ENCODE assay signal across 15 cellular contexts in the genomic region with DNA sequence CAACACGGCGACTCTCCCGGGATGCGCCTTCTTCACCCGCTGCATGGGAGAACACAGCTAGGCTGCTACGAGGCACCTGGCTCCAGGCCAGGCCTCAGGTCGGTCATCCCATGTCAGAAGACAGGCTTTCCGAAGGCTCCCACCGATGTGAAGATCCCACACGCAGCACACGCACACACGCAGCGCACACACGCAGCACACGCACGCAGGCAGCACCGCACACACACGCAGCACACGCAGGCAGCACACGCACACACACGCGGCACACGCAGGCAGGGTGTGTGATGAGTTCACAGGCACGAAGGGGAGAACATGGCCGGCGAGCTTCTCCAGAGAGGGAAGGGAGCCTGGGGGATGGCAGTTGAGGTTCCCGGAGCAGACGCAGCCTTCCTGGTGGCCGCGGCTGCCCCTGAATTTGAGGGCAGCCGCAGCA. TPM values are rescaled to one million over a fixed set of nuclear protein-coding genes. Genes with fewer than 3 reads are reported as not detected.
DNase-seq lines count a peak whose midpoint lies in the region; ATAC-seq and TF ChIP-seq lines count a peak whose summit lies in the region.
"Had no signal": no experiment of that assay in that cellular context is flagged by ENCODE, and none has a peak within 500 bp of the region (broad histone marks: within the 10 kb centered on the region; RNA-seq: fewer than 3 reads in every experiment).

No MANE protein-coding gene starts in this region.

- peaks cover 23% of the 10 kb centered on the region for H3K4me1 ChIP-seq in left ventricle myocardium inferior
- peaks cover 0 to 6% (median 1%) of the 10 kb centered on the region in 4 donors for H3K4me1 ChIP-seq in upper lobe of left lung

- WGBS in upper lobe of left lung, 2 donors: 94 to 96% methylated on average over 31 of the region's 31 CpGs

- H3K36me3 ChIP-seq in left ventricle myocardium inferior (peaks cover 10% of the 10 kb centered on the region), upper lobe of left lung (peaks cover 0 to 7% (median 0%) of the 10 kb centered on the region in 4 donors)
- H3K36me3 ChIP-seq: HAP-1 had no signal

- H3K27me3 ChIP-seq in left ventricle myocardium inferior (ENCODE audit: low read depth) (no peaks in the 10 kb centered on the region), upper lobe of left lung (no peaks in the 10 kb centered on the region)
- H3K27me3 ChIP-seq: hepatocyte had no signal

- no peak for TF ChIP-seq EP300 in upper lobe of left lung (IDR thresholded peaks at IDR 0.05)

- TF ChIP-seq CTCF in left ventricle myocardium inferior (IDR thresholded peaks at IDR 0.05; ENCODE audit: borderline replicate concordance) (no peak), mesothelial cell of epicardium (IDR thresholded peaks at IDR 0.05; ENCODE audit: unreplicated experiment) (no peak), upper lobe of left lung (IDR thresholded peaks at IDR 0.05) (no peak)

- H3K27me3 Mint-ChIP-seq in central memory CD8-positive, alpha-beta T cell: no peaks in the 10 kb centered on the region
- H3K27me3 Mint-ChIP-seq in mesothelial cell of epicardium (ENCODE audit: low read depth): no peaks in the 10 kb centered on the region
- no peaks in the 10 kb centered on the region for H3K27me3 Mint-ChIP-seq in stimulated activated naive B cell treated with anti-CD40 and anti-IgM and Interleukin-4, amounts not matched to agents 10 μg/mL and 1 μg/mL and 100 μg/mL, for 72 hours
- H3K27me3 Mint-ChIP-seq: type B pancreatic cell had no signal

- no peak for TF ChIP-seq POLR2A in upper lobe of left lung (IDR thresholded peaks at IDR 0.05)

- DNase-seq in Right ventricle myocardium superior (peak; percentile 42), left ventricle myocardium inferior (no peak), mesothelial cell of epicardium (ENCODE audit: low spot score in 2 of 2, unreplicated experiment in 2 of 2) (peak in 1 of 2 experiments; percentile 12), upper lobe of left lung (peak; percentile 20 to 58), NOMO-1 treated with DMSO at 0.1 percent for 48 hours (lab: John Stamatoyannopoulos, UW; ENCODE audit: unreplicated experiment) (no peak), GF-D8 (lab: John Stamatoyannopoulos, UW) (no peak)
- no peak for DNase-seq in central memory CD8-positive, alpha-beta T cell (ENCODE audit: low spot score in 2 of 2)
- DNase-seq in stimulated activated naive B cell treated with anti-CD40 and anti-IgM and Interleukin-4, amounts not matched to agents 10 μg/mL and 1 μg/mL and 100 μg/mL, for 72 hours: no peak
- DNase-seq: activated CD4-positive, alpha-beta T cell treated with anti-CD3 and anti-CD28 coated beads, Interleukin-2, amount 50 U/mL, for 48 hours; NCI-H526 treated with DMSO at 0.1 percent for 48 hours; PC-9; stimulated activated CD4-positive, alpha-beta T cell treated with anti-CD3 and anti-CD28 coated beads, Interleukin-4, amount 100 ng/mL, for 1 hour had no signal

- peaks cover 53% of the 10 kb centered on the region for H3K36me3 Mint-ChIP-seq in central memory CD8-positive, alpha-beta T cell (ENCODE audit: insufficient read depth)
- H3K36me3 Mint-ChIP-seq in mesothelial cell of epicardium: no peaks in the 10 kb centered on the region
- H3K36me3 Mint-ChIP-seq in stimulated activated naive B cell treated with anti-CD40 and anti-IgM and Interleukin-4, amounts not matched to agents 10 μg/mL and 1 μg/mL and 100 μg/mL, for 72 hours: peaks cover 25 to 32% of the 10 kb centered on the region in 2 donors
- H3K36me3 Mint-ChIP-seq: type B pancreatic cell had no signal

- H3K9me3 Mint-ChIP-seq in central memory CD8-positive, alpha-beta T cell: no peaks in the 10 kb centered on the region
- no peaks in the 10 kb centered on the region for H3K9me3 Mint-ChIP-seq in mesothelial cell of epicardium
- H3K9me3 Mint-ChIP-seq in stimulated activated naive B cell treated with anti-CD40 and anti-IgM and Interleukin-4, amounts not matched to agents 10 μg/mL and 1 μg/mL and 100 μg/mL, for 72 hours: no peaks in the 10 kb centered on the region
- H3K9me3 Mint-ChIP-seq: type B pancreatic cell had no signal

- intact Hi-C loops in Right ventricle myocardium superior (cut with DNase I): no loop called here
- intact Hi-C loops in left ventricle myocardium inferior (cut with micrococcal nuclease): no loop called here

- H3K27ac ChIP-seq in left ventricle myocardium inferior (replicated peaks) (no peak overlapping the region), upper lobe of left lung (no peak overlapping the region)
- H3K27ac ChIP-seq: hepatocyte, PC-9 had no signal

- peaks cover 53% of the 10 kb centered on the region for H3K4me1 Mint-ChIP-seq in central memory CD8-positive, alpha-beta T cell
- H3K4me1 Mint-ChIP-seq in mesothelial cell of epicardium: peaks cover 16% of the 10 kb centered on the region
- peaks cover 15 to 38% of the 10 kb centered on the region in 2 donors for H3K4me1 Mint-ChIP-seq in stimulated activated naive B cell treated with anti-CD40 and anti-IgM and Interleukin-4, amounts not matched to agents 10 μg/mL and 1 μg/mL and 100 μg/mL, for 72 hours

- H3K4me3 ChIP-seq in left ventricle myocardium inferior (no peak overlapping the region), upper lobe of left lung (no peak overlapping the region)
- H3K4me3 ChIP-seq: HAP-1, hepatocyte, PC-9 had no signal

- ATAC-seq in Right ventricle myocardium superior (ENCODE audit: poor library complexity) (no peak), upper lobe of left lung (ENCODE audit: low FRiP score in 2 of 2) (no peak)
- no peak for ATAC-seq in central memory CD8-positive, alpha-beta T cell (replicated peaks; ENCODE audit: extremely low read depth, poor library complexity, severe bottlenecking)
- ATAC-seq in stimulated activated naive B cell treated with anti-CD40 and anti-IgM and Interleukin-4, amounts not matched to agents 10 μg/mL and 1 μg/mL and 100 μg/mL, for 72 hours (replicated peaks): no peak

- peak overlapping the region; percentile 91 for H3K27ac Mint-ChIP-seq in central memory CD8-positive, alpha-beta T cell (ENCODE audit: low read depth)
- peak overlapping the region; percentile 90 for H3K27ac Mint-ChIP-seq in mesothelial cell of epicardium
- no peak overlapping the region for H3K27ac Mint-ChIP-seq in stimulated activated naive B cell treated with anti-CD40 and anti-IgM and Interleukin-4, amounts not matched to agents 10 μg/mL and 1 μg/mL and 100 μg/mL, for 72 hours

- H3K9me3 ChIP-seq in left ventricle myocardium inferior (replicated peaks) (no peaks in the 10 kb centered on the region), upper lobe of left lung (no peaks in the 10 kb centered on the region)
- H3K9me3 ChIP-seq: HAP-1 had no signal

- peak overlapping the region; percentile 54 for H3K4me3 Mint-ChIP-seq in central memory CD8-positive, alpha-beta T cell
- H3K4me3 Mint-ChIP-seq in mesothelial cell of epicardium: no peak overlapping the region
- no peak overlapping the region for H3K4me3 Mint-ChIP-seq in stimulated activated naive B cell treated with anti-CD40 and anti-IgM and Interleukin-4, amounts not matched to agents 10 μg/mL and 1 μg/mL and 100 μg/mL, for 72 hours
- H3K4me3 Mint-ChIP-seq: type B pancreatic cell had no signal

RNA-seq across cellular contexts. Expression of gene RASA3, which starts 56.1 kb away (rescaled TPM):
- 11.2 TPM for total RNA-seq in Right ventricle myocardium superior
- 9.5 TPM for total RNA-seq in left ventricle myocardium inferior
- 13.5 to 14.6 TPM (median 13.7 TPM) in 3 replicates for total RNA-seq in mesothelial cell of epicardium
- total RNA-seq in upper lobe of left lung: 10 to 100 TPM; 11.4 to 52.4 (median 18.4) TPM

Comparison
In these comparisons a context has a peak if more than half of its experiments do, and no peak if none do; other contexts are left out.
1. DNase-seq: peak in Right ventricle myocardium superior (single experiment) and upper lobe of left lung (2 of 2); none in left ventricle myocardium inferior (single experiment), central memory CD8-positive, alpha-beta T cell (0 of 2), NOMO-1 treated with DMSO at 0.1 percent for 48 hours (single experiment), stimulated activated naive B cell treated with anti-CD40 and anti-IgM and Interleukin-4, amounts not matched to agents 10 μg/mL and 1 μg/mL and 100 μg/mL, for 72 hours (single experiment) and GF-D8 (single experiment).